12 cellular contexts compared by ENCODE assay signal in the genomic region with DNA sequence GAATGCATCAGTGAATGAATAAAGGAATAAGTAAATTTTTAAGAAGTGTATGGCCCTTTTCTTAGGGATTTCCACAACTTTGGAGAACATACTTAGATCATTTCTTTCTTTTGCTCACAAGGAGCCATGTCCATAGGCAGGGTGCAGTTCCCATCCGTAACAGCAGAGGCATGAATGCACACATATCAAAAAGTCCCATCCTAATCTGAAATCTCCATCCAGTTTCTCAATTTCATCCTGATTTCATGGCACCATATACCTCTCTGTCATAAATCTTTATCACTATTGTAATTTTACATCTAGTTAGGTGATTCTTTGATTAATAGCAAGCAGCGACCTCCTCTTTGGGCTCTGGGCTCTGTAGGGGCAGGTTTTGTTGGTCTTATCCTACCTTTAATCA.
DNase-seq lines count a peak whose midpoint lies in the region; ATAC-seq and TF ChIP-seq lines count a peak whose summit lies in the region.
"Had no signal": no experiment of that assay in that cellular context is flagged by ENCODE, and none has a peak within 500 bp of the region (broad histone marks: within the 10 kb centered on the region; RNA-seq: fewer than 3 reads in every experiment).

No MANE protein-coding gene starts in this region.

- in situ Hi-C loops in ACHN (cut with HindIII; ENCODE audit: low pct_ligation_motif_present, low pct_unique_long_range_greater_than_20kb, low sequenced_read_pairs): no loop called here

- DNase-seq in ACHN (peak; percentile 5), iris pigment epithelial cell (ENCODE audit: low read depth) (peak; percentile 12), GOT3 (lab: John Stamatoyannopoulos, UW) (no peak), HuH-7 (ENCODE audit: low spot score) (no peak), coronary artery (ENCODE audit: low spot score) (no peak)
- DNase-seq: activated CD4-positive, alpha-beta T cell treated with anti-CD3 and anti-CD28 coated beads, Interleukin-2, amount 50 U/mL, for 1 hour; CD4-positive, alpha-beta memory T cell; SHP77 treated with DMSO at 0.1 percent for 48 hours had no signal

- H3K27ac ChIP-seq in VCaP (no peak overlapping the region), coronary artery (no peak overlapping the region)

- no peak for ATAC-seq in HG03108 (IDR thresholded peaks at IDR 0.05; ENCODE audit: unreplicated experiment)
- ATAC-seq: sciatic nerve had no signal

- TF ChIP-seq CTCF in GM12872 (IDR thresholded peaks at IDR 0.05; ENCODE audit: insufficient read depth, low read depth, low read length) (peak; percentile 67), VCaP (conservative IDR thresholded peaks at IDR 0.05) (peak; percentile 49), coronary artery (IDR thresholded peaks at IDR 0.05) (no peak)

- no peak overlapping the region for H3K4me3 ChIP-seq in coronary artery

Comparison
In these comparisons a context has a peak if more than half of its experiments do, and no peak if none do; other contexts are left out.
1. DNase-seq: peak in ACHN (single experiment) and iris pigment epithelial cell (single experiment); none in GOT3 (single experiment), HuH-7 (single experiment) and coronary artery (single experiment).